8 cellular contexts compared by ENCODE assay signal in genomic region chr4:163494360-163495241, GRCh38. TPM values are rescaled to one million over a fixed set of nuclear protein-coding genes. Genes with fewer than 3 reads are reported as not detected.
DNase-seq lines count a peak whose midpoint lies in the region; ATAC-seq, FAIRE-seq and TF ChIP-seq lines count a peak whose summit lies in the region.

Gene TMA16 (plus strand): TSS chr4:163494690. CDS start chr4:163494802, 112 bp downstream.

- DNase-seq in GM12892 (ENCODE audit: insufficient read length) (peak; percentile 73), NCI-H1436 treated with DMSO at 0.1 percent for 48 hours (lab: John Stamatoyannopoulos, UW) (peak; percentile 67), amniotic stem cell (lab: John Stamatoyannopoulos, UW) (peak; percentile 86), left ventricle myocardium inferior (peak; percentile 82), prostate gland (ENCODE audit: low spot score) (peak; percentile 66)

- H3K27ac ChIP-seq in left ventricle myocardium inferior (replicated peaks) (peak within 1 kb of the TSS; percentile 85), prostate gland (peak within 1 kb of the TSS; percentile 77), urinary bladder (ENCODE audit: low read depth) (peak within 1 kb of the TSS; percentile 32)

- H3K27me3 ChIP-seq in left ventricle myocardium inferior (ENCODE audit: low read depth) (no peaks in the 10 kb centered on the region), prostate gland (replicated peaks; ENCODE audit: insufficient read depth) (no peaks in the 10 kb centered on the region)

- TF ChIP-seq CTCF in left ventricle myocardium inferior (IDR thresholded peaks at IDR 0.05; ENCODE audit: borderline replicate concordance), result no peak
- TF ChIP-seq CTCF in prostate gland (IDR thresholded peaks at IDR 0.05), result peak in 1 of 4 experiments; percentile 18

- no peaks in the 10 kb centered on the region for H3K9me3 ChIP-seq in left ventricle myocardium inferior (replicated peaks)
- no peaks in the 10 kb centered on the region for H3K9me3 ChIP-seq in prostate gland

- H3K4me3 ChIP-seq in left ventricle myocardium inferior, result peak within 1 kb of the TSS; percentile 84
- peak within 1 kb of the TSS; percentile 51 to 64 for H3K4me3 ChIP-seq in prostate gland
- peak within 1 kb of the TSS; percentile 70 for H3K4me3 ChIP-seq in urinary bladder (ENCODE audit: low read depth, low read length)

- TF ChIP-seq POLR2A in GM12892 (IDR thresholded peaks at IDR 0.05; ENCODE audit: low read depth, low read length) (peak; percentile 92), prostate gland (IDR thresholded peaks at IDR 0.05) (peak; percentile 39)

- FAIRE-seq in GM12892 (lab: Jason Lieb, UNC), result peak; percentile 97

- peak; percentile 86 for ATAC-seq in HG02840 (IDR thresholded peaks at IDR 0.05; ENCODE audit: low FRiP score, unreplicated experiment)

- intact Hi-C loops in T-helper 1 cell treated with Interleukin-12 subunit alpha and Interleukin-12 subunit beta and Interleukin-4 antibody, amounts not matched to agents 30 ng/mL and 1 ng/mL, for 36 hours (cut with micrococcal nuclease), result loop anchor here (1.0 to 10.0 kb wide), 11 partner anchors 10 to 1832 kb away; partner anchors contain the start of genes KLHL2, MSMO1, NAF1 and TMEM192
- intact Hi-C loops in left ventricle myocardium inferior (cut with micrococcal nuclease), result no loop called here
- intact Hi-C loops in prostate gland (cut with DNase I), result loop anchor here (10.0 kb wide), 1 partner anchor 330 kb away; the partner anchor contains the start of gene NAF1

- 0% methylated on average over 64 of the region's 64 CpGs for WGBS in prostate gland
- WGBS in urinary bladder, result under 1% methylated on average over 64 of the region's 64 CpGs

- H3K36me3 ChIP-seq in left ventricle myocardium inferior (no peaks in the 10 kb centered on the region), prostate gland (no peaks in the 10 kb centered on the region), urinary bladder (ENCODE audit: insufficient read depth) (no peaks in the 10 kb centered on the region)

- H3K4me1 ChIP-seq in left ventricle myocardium inferior (peaks cover 25% of the 10 kb centered on the region), prostate gland (replicated peaks) (no peaks in the 10 kb centered on the region), urinary bladder (ENCODE audit: insufficient read depth) (no peaks in the 10 kb centered on the region)

RNA-seq across cellular contexts. Expression of gene TMA16, which starts in this region (rescaled TPM):
- 48.1 TPM for polyA plus RNA-seq in GM12892 (2012; ENCODE audit: missing spikeins)
- total RNA-seq in T-helper 1 cell treated with Interleukin-12 subunit alpha and Interleukin-12 subunit beta and Interleukin-4 antibody, amounts not matched to agents 30 ng/mL and 1 ng/mL, for 36 hours, result 41.2 and 42.0 TPM in 2 replicates
- total RNA-seq in left ventricle myocardium inferior (7.1 TPM), prostate gland (10 to 100 TPM; 12.9 to 17.3 TPM), urinary bladder (46.7 TPM)
- polyA plus RNA-seq in urinary bladder, result 15.0 TPM

Comparison
In these comparisons a context has a peak if more than half of its experiments do, and no peak if none do; other contexts are left out.
1. Peak in every context shown above with its lines: DNase-seq, ATAC-seq, H3K4me3 ChIP-seq and H3K27ac ChIP-seq.
2. H3K27ac ChIP-seq: peak in every context shown above with its lines; median percentile 85 in left ventricle myocardium inferior; 77 in prostate gland; 32 in urinary bladder.